In genomic region chr19:3458229-3458555, GRCh38 we compare ENCODE assay signal across 14 cellular contexts. TPM values are rescaled to one million over a fixed set of nuclear protein-coding genes. Genes with fewer than 3 reads are reported as not detected.
DNase-seq lines count a peak whose midpoint lies in the region; ATAC-seq and TF ChIP-seq lines count a peak whose summit lies in the region.
"Had no signal": no experiment of that assay in that cellular context is flagged by ENCODE, and none has a peak within 500 bp of the region (broad histone marks: within the 10 kb centered on the region; RNA-seq: fewer than 3 reads in every experiment).

No MANE protein-coding gene starts in this region.

- no peaks in the 10 kb centered on the region for H3K9me2 ChIP-seq in PC-9 (ENCODE audit: insufficient read depth)

- H3K27ac ChIP-seq in HEK293 (ENCODE audit: extremely low read depth, low read depth, low read length) (no peak overlapping the region), lung (ENCODE audit: low read depth in 1 of 2, low read length in 1 of 2) (peak overlapping the region; percentile 68 to 89), subcutaneous abdominal adipose tissue (ENCODE audit: low read depth, low read length) (peak overlapping the region; percentile 74), PC-9 (no peak overlapping the region)
- H3K27ac ChIP-seq: SJCRH30 had no signal

- H3K4me1 ChIP-seq in HEK293 (ENCODE audit: control insufficient read depth, insufficient read depth, low read length) (peaks cover 8% of the 10 kb centered on the region), lung (ENCODE audit: control insufficient read depth in 2 of 2, insufficient read depth in 2 of 2, low read length in 2 of 2) (peaks cover 0 to 9% of the 10 kb centered on the region in 2 donors), subcutaneous abdominal adipose tissue (ENCODE audit: control insufficient read depth in 5 of 5, insufficient read depth in 5 of 5, low read length in 5 of 5) (peaks cover 0 to 39% (median 35%) of the 10 kb centered on the region in 5 donors), PC-9 (replicated peaks; ENCODE audit: insufficient read depth) (no peaks in the 10 kb centered on the region)
- H3K4me1 ChIP-seq: SJCRH30 had no signal

- H3K9me3 ChIP-seq in HEK293 (ENCODE audit: control insufficient read depth, insufficient read depth, low read depth, low read length): no peaks in the 10 kb centered on the region
- peaks cover 0 to under 1% of the 10 kb centered on the region in 2 donors for H3K9me3 ChIP-seq in lung (ENCODE audit: control insufficient read depth in 2 of 2, insufficient read depth in 1 of 2, low read length in 1 of 2)
- H3K9me3 ChIP-seq in subcutaneous abdominal adipose tissue (ENCODE audit: control insufficient read depth in 5 of 5, low read length in 5 of 5): no peaks in the 10 kb centered on the region
- no peaks in the 10 kb centered on the region for H3K9me3 ChIP-seq in PC-9 (ENCODE audit: insufficient read depth, low read depth)
- H3K9me3 ChIP-seq: SJCRH30 had no signal

- H3K36me3 ChIP-seq in HEK293 (ENCODE audit: control insufficient read depth in 2 of 2, insufficient read depth in 1 of 2, low read length in 2 of 2): peaks cover 0 to 26% of the 10 kb centered on the region in 2 experiments; a peak in 2 of 3 replicates
- peaks cover 22 to 57% of the 10 kb centered on the region in 2 donors for H3K36me3 ChIP-seq in lung (ENCODE audit: control insufficient read depth in 2 of 2, insufficient read depth in 2 of 2, low read length in 2 of 2)
- peaks cover 0 to 60% (median 45%) of the 10 kb centered on the region in 5 donors for H3K36me3 ChIP-seq in subcutaneous abdominal adipose tissue (ENCODE audit: control insufficient read depth in 5 of 5, insufficient read depth in 5 of 5, low read length in 5 of 5)
- no peaks in the 10 kb centered on the region for H3K36me3 ChIP-seq in PC-9 (ENCODE audit: low read depth)

- no peaks in the 10 kb centered on the region for H3K9me3 Mint-ChIP-seq in Calu3 (ENCODE audit: low read depth, unreplicated experiment)
- H3K9me3 Mint-ChIP-seq: CD4-positive, alpha-beta T cell had no signal

- WGBS in lung, 2 donors: 52 to 65% methylated on average over 9 of the region's 9 CpGs

- ATAC-seq in lung (ENCODE audit: insufficient read depth, low FRiP score) (no peak), HG03378 (IDR thresholded peaks at IDR 0.05; ENCODE audit: unreplicated experiment) (no peak)

- TF ChIP-seq CTCF in HEK293 (tag by site-specific recombination; IDR thresholded peaks at IDR 0.05): no peak
- TF ChIP-seq CTCF in choroid plexus epithelial cell (conservative IDR thresholded peaks at IDR 0.05; ENCODE audit: low read depth, low read length): no peak
- TF ChIP-seq CTCF in lung (IDR thresholded peaks at IDR 0.05; ENCODE audit: control extremely low read depth, extremely low read depth): no peak
- TF ChIP-seq CTCF in Calu3 (IDR thresholded peaks at IDR 0.05; ENCODE audit: unreplicated experiment): no peak
- no peak for TF ChIP-seq CTCF in PC-9 (conservative IDR thresholded peaks at IDR 0.05)

- no peaks in the 10 kb centered on the region for H3K27me3 Mint-ChIP-seq in Calu3 (ENCODE audit: unreplicated experiment)
- H3K27me3 Mint-ChIP-seq: activated naive CD8-positive, alpha-beta T cell; CD4-positive, alpha-beta T cell had no signal

- no peak overlapping the region for H2AFZ ChIP-seq in PC-9

- H3K4me1 Mint-ChIP-seq in Calu3 (ENCODE audit: low read depth, unreplicated experiment): no peaks in the 10 kb centered on the region

- peak; percentile 72 for DNase-seq in choroid plexus epithelial cell (ENCODE audit: low read depth)
- DNase-seq in lung (ENCODE audit: low spot score): no peak
- DNase-seq in Calu3: no peak
- no peak for DNase-seq in PC-9
- DNase-seq in NCI-H1417 (lab: John Stamatoyannopoulos, UW): no peak
- DNase-seq: activated CD4-positive, CD25-positive, alpha-beta regulatory T cell; CD4-positive, alpha-beta T cell; NCI-H446; SJCRH30 had no signal

- intact Hi-C loops in Calu3 (cut with micrococcal nuclease; ENCODE audit: unreplicated experiment): no loop called here
- intact Hi-C loops in PC-9 (cut with micrococcal nuclease; ENCODE audit: unreplicated experiment): no loop called here

- H3F3A ChIP-seq in PC-9 (ENCODE audit: insufficient read depth, low read depth): no peaks in the 10 kb centered on the region

- H3K27ac Mint-ChIP-seq in Calu3 (ENCODE audit: unreplicated experiment): no peak overlapping the region
- H3K27ac Mint-ChIP-seq: activated naive CD8-positive, alpha-beta T cell; CD4-positive, alpha-beta T cell had no signal

- BruUV-seq in Calu3 (replicated peaks; lab: Mats Ljungman, UMichigan) (no TSS peak), PC-9 (replicated peaks; lab: Mats Ljungman, UMichigan) (no TSS peak)

- CTCF ChIA-PET in HEK293 (lab: Yijun Ruan, JAX): no interaction called here
- CTCF ChIA-PET in Calu3 (lab: Charles Lee): no interaction called here
- CTCF ChIA-PET in PC-9 (lab: Charles Lee): no interaction called here

- no peak overlapping the region for H3K4me2 ChIP-seq in PC-9

- no peaks in the 10 kb centered on the region for H4K20me1 ChIP-seq in PC-9 (ENCODE audit: insufficient read depth)

- no peaks in the 10 kb centered on the region for H3K79me2 ChIP-seq in PC-9 (ENCODE audit: low read depth)

- peak overlapping the region in 2 of 5 donors; percentile 41 to 43 for H3K9ac ChIP-seq in subcutaneous abdominal adipose tissue (ENCODE audit: low read length in 5 of 5)

- peaks cover 21% of the 10 kb centered on the region for H3K36me3 Mint-ChIP-seq in Calu3 (ENCODE audit: insufficient read depth, unreplicated experiment)
- H3K36me3 Mint-ChIP-seq: activated naive CD8-positive, alpha-beta T cell had no signal

- POLR2A ChIA-PET in HEK293 (lab: Yijun Ruan, JAX): no interaction called here
- POLR2A ChIA-PET in PC-9 (lab: Charles Lee; ENCODE audit: unreplicated experiment): no interaction called here

- H3K27me3 ChIP-seq in lung (ENCODE audit: control insufficient read depth, insufficient read depth) (no peaks in the 10 kb centered on the region), subcutaneous abdominal adipose tissue (ENCODE audit: control insufficient read depth in 5 of 5, insufficient read depth in 4 of 5, low read length in 5 of 5) (no peaks in the 10 kb centered on the region), PC-9 (ENCODE audit: insufficient read depth, low read depth) (no peaks in the 10 kb centered on the region)
- H3K27me3 ChIP-seq: SJCRH30 had no signal

- no peak overlapping the region for H3K4me3 Mint-ChIP-seq in Calu3 (ENCODE audit: low read depth, unreplicated experiment)
- H3K4me3 Mint-ChIP-seq: activated naive CD8-positive, alpha-beta T cell; CD4-positive, alpha-beta T cell had no signal

- no peak overlapping the region for H3K4me3 ChIP-seq in HEK293 (ENCODE audit: low read depth, low read length)
- no peak overlapping the region for H3K4me3 ChIP-seq in choroid plexus epithelial cell (ENCODE audit: low read depth, low read length)
- H3K4me3 ChIP-seq in lung: no peak overlapping the region
- H3K4me3 ChIP-seq in subcutaneous abdominal adipose tissue (ENCODE audit: low read depth in 1 of 5, low read length in 5 of 5): no peak overlapping the region
- no peak overlapping the region for H3K4me3 ChIP-seq in PC-9
- H3K4me3 ChIP-seq: SJCRH30 had no signal

TF ChIP-seq in HEK293, 187 proteins besides CTCF, POLR2A, EP300 and RAD21 (continues in another document):
- TF ChIP-seq ZIC2 (tag by site-specific recombination; IDR thresholded peaks at IDR 0.05) (peak; percentile 24; the same call in 1 of the 2 replicates), GLIS1 (tag by site-specific recombination; IDR thresholded peaks at IDR 0.05) (peak; percentile 73), EGR2 (tag by site-specific recombination; IDR thresholded peaks at IDR 0.05; ENCODE audit: low read depth) (0 out of 2 replicates have a peak, but pooled peaks have one; percentile 42), ZNF311 (tag by site-specific recombination; IDR thresholded peaks at IDR 0.05; ENCODE audit: borderline replicate concordance) (no peak), ZFHX2 (tag by site-specific recombination; conservative IDR thresholded peaks at IDR 0.05) (0 out of 2 replicates have a peak, but pooled peaks have one; percentile 8), ZNF426 (tag by site-specific recombination; IDR thresholded peaks at IDR 0.05) (no peak), REST (tag by site-specific recombination; IDR thresholded peaks at IDR 0.05) (no peak)

RNA-seq across cellular contexts. Expression of gene SMIM24, which starts 22.1 kb away (rescaled TPM):
- total RNA-seq in lung (under 1 TPM in 1 of 2 donors, not detected in 1; 0.15 TPM), Calu3 (2022) (1.5 and 6.3 TPM in 2 replicates), PC-9 (2021) (not detected in 2 replicates)
- under 1 TPM; 0.10 to 0.22 TPM for polyA plus RNA-seq in lung
- total RNA-seq: CD4-positive, alpha-beta T cell; pulmonary artery endothelial cell; SJCRH30 had no signal

RNA-seq across cellular contexts. Expression of gene SMIM44, which starts 25.0 kb away (rescaled TPM):
- total RNA-seq in lung (not detected), Calu3 (2022) (not detected in 2 replicates), PC-9 (2021) (not detected in 2 replicates)
- not detected for polyA plus RNA-seq in lung
- total RNA-seq: CD4-positive, alpha-beta T cell; pulmonary artery endothelial cell; SJCRH30 had no signal

RNA-seq across cellular contexts. Expression of gene DOHH, which starts 42.3 kb away (rescaled TPM):
- total RNA-seq in lung (10 to 100 TPM in 1 of 2 donors, 1 to 10 TPM in 1; 7.8 to 18.5 TPM), Calu3 (2022) (10.9 and 11.6 TPM in 2 replicates), PC-9 (2021) (7.7 and 11.7 TPM in 2 replicates)
- polyA plus RNA-seq in lung: 10 to 100 TPM; 20.1 to 21.5 TPM

RNA-seq across cellular contexts. Expression of gene FZR1, which starts 47.9 kb away (rescaled TPM):
- 10 to 100 TPM; 35.7 to 45.8 TPM for total RNA-seq in lung
- polyA plus RNA-seq in lung: 10 to 100 TPM; 20.0 to 21.0 TPM
- total RNA-seq in Calu3 (2022): 33.1 and 34.5 TPM in 2 replicates
- total RNA-seq in PC-9 (2021): 57.0 and 60.4 TPM in 2 replicates

Comparison
In these comparisons a context has a peak if more than half of its experiments do, and no peak if none do; other contexts are left out.
1. H3K27ac ChIP-seq: peak in lung (2 of 2) and subcutaneous abdominal adipose tissue (single experiment); none in HEK293 (single experiment) and PC-9 (single experiment).